Comparison of ENCODE assay signal across 2 cellular contexts in the genomic region with DNA sequence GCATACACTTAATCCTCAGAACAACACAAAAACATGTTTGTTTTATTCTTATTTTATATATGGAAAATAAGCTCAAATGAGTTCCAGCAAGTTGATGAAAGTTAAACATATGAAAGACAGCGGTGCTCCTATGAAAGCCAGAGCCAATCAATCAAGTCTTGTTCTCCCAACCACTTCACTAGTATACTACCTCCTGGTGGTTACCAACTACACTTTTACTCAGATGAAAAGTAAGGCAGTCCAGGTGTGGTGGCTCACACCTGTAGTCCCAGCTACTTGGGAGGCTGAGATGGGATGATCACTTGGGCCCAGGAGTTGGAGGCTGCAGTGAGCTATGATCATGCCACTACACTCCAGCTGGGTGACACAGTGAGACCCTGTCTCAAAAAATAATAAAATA.
TF ChIP-seq lines count a peak whose summit lies in the region.

No MANE protein-coding gene starts in this region.

TF ChIP-seq in HepG2, 621 proteins besides CTCF, POLR2A, EP300 and RAD21:
- TF ChIP-seq GTF3A (CRISPR knock-in tag; conservative IDR thresholded peaks at IDR 0.05) (no peak), CHCHD3 (CRISPR knock-in tag; IDR thresholded peaks at IDR 0.05) (no peak), FOXK2 (IDR thresholded peaks at IDR 0.05) (no peak), SP2 (CRISPR knock-in tag; IDR thresholded peaks at IDR 0.05) (no peak), PAF1 (CRISPR knock-in tag; IDR thresholded peaks at IDR 0.05) (no peak), ZNF607 (CRISPR knock-in tag; IDR thresholded peaks at IDR 0.05; ENCODE audit: borderline replicate concordance) (no peak), ZSCAN21 (CRISPR knock-in tag; IDR thresholded peaks at IDR 0.05; ENCODE audit: borderline replicate concordance) (no peak), BHLHE40 (IDR thresholded peaks at IDR 0.05; ENCODE audit: low read length) (no peak), ZNF530 (CRISPR knock-in tag; IDR thresholded peaks at IDR 0.05; ENCODE audit: low read depth) (no peak)
- TF ChIP-seq, protein P1, sequence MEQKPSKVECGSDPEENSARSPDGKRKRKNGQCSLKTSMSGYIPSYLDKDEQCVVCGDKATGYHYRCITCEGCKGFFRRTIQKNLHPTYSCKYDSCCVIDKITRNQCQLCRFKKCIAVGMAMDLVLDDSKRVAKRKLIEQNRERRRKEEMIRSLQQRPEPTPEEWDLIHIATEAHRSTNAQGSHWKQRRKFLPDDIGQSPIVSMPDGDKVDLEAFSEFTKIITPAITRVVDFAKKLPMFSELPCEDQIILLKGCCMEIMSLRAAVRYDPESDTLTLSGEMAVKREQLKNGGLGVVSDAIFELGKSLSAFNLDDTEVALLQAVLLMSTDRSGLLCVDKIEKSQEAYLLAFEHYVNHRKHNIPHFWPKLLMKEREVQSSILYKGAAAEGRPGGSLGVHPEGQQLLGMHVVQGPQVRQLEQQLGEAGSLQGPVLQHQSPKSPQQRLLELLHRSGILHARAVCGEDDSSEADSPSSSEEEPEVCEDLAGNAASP (CRISPR knock-in tag; IDR thresholded peaks at IDR 0.05; ENCODE audit: borderline replicate concordance), result no peak
- TF ChIP-seq, protein P2, sequence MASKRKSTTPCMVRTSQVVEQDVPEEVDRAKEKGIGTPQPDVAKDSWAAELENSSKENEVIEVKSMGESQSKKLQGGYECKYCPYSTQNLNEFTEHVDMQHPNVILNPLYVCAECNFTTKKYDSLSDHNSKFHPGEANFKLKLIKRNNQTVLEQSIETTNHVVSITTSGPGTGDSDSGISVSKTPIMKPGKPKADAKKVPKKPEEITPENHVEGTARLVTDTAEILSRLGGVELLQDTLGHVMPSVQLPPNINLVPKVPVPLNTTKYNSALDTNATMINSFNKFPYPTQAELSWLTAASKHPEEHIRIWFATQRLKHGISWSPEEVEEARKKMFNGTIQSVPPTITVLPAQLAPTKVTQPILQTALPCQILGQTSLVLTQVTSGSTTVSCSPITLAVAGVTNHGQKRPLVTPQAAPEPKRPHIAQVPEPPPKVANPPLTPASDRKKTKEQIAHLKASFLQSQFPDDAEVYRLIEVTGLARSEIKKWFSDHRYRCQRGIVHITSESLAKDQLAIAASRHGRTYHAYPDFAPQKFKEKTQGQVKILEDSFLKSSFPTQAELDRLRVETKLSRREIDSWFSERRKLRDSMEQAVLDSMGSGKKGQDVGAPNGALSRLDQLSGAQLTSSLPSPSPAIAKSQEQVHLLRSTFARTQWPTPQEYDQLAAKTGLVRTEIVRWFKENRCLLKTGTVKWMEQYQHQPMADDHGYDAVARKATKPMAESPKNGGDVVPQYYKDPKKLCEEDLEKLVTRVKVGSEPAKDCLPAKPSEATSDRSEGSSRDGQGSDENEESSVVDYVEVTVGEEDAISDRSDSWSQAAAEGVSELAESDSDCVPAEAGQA (IDR thresholded peaks at IDR 0.05; ENCODE audit: low read depth), result no peak
- TF ChIP-seq, protein P2 (CRISPR knock-in tag; IDR thresholded peaks at IDR 0.05; ENCODE audit: borderline replicate concordance), result no peak

TF ChIP-seq in H1, 55 proteins besides CTCF, POLR2A, EP300 and RAD21:
- TF ChIP-seq CTBP2 (IDR thresholded peaks at IDR 0.05; ENCODE audit: borderline replicate concordance, insufficient read depth, insufficient read length, low read length), result no peak
- no peak for TF ChIP-seq SP4 (IDR thresholded peaks at IDR 0.05; ENCODE audit: low read length)
- TF ChIP-seq JUN (IDR thresholded peaks at IDR 0.05; ENCODE audit: low read depth, low read length), result no peak
- TF ChIP-seq SP2 (IDR thresholded peaks at IDR 0.05; ENCODE audit: low read length), result no peak
- TF ChIP-seq SIN3A (conservative IDR thresholded peaks at IDR 0.05 in 1 of 2, IDR thresholded peaks at IDR 0.05 in 1 of 2; ENCODE audit: low read depth in 1 of 2, low read length in 2 of 2), result no peak
- no peak for TF ChIP-seq RFX5 (IDR thresholded peaks at IDR 0.05; ENCODE audit: borderline replicate concordance, low read depth, low read length)
- TF ChIP-seq, protein P3, sequence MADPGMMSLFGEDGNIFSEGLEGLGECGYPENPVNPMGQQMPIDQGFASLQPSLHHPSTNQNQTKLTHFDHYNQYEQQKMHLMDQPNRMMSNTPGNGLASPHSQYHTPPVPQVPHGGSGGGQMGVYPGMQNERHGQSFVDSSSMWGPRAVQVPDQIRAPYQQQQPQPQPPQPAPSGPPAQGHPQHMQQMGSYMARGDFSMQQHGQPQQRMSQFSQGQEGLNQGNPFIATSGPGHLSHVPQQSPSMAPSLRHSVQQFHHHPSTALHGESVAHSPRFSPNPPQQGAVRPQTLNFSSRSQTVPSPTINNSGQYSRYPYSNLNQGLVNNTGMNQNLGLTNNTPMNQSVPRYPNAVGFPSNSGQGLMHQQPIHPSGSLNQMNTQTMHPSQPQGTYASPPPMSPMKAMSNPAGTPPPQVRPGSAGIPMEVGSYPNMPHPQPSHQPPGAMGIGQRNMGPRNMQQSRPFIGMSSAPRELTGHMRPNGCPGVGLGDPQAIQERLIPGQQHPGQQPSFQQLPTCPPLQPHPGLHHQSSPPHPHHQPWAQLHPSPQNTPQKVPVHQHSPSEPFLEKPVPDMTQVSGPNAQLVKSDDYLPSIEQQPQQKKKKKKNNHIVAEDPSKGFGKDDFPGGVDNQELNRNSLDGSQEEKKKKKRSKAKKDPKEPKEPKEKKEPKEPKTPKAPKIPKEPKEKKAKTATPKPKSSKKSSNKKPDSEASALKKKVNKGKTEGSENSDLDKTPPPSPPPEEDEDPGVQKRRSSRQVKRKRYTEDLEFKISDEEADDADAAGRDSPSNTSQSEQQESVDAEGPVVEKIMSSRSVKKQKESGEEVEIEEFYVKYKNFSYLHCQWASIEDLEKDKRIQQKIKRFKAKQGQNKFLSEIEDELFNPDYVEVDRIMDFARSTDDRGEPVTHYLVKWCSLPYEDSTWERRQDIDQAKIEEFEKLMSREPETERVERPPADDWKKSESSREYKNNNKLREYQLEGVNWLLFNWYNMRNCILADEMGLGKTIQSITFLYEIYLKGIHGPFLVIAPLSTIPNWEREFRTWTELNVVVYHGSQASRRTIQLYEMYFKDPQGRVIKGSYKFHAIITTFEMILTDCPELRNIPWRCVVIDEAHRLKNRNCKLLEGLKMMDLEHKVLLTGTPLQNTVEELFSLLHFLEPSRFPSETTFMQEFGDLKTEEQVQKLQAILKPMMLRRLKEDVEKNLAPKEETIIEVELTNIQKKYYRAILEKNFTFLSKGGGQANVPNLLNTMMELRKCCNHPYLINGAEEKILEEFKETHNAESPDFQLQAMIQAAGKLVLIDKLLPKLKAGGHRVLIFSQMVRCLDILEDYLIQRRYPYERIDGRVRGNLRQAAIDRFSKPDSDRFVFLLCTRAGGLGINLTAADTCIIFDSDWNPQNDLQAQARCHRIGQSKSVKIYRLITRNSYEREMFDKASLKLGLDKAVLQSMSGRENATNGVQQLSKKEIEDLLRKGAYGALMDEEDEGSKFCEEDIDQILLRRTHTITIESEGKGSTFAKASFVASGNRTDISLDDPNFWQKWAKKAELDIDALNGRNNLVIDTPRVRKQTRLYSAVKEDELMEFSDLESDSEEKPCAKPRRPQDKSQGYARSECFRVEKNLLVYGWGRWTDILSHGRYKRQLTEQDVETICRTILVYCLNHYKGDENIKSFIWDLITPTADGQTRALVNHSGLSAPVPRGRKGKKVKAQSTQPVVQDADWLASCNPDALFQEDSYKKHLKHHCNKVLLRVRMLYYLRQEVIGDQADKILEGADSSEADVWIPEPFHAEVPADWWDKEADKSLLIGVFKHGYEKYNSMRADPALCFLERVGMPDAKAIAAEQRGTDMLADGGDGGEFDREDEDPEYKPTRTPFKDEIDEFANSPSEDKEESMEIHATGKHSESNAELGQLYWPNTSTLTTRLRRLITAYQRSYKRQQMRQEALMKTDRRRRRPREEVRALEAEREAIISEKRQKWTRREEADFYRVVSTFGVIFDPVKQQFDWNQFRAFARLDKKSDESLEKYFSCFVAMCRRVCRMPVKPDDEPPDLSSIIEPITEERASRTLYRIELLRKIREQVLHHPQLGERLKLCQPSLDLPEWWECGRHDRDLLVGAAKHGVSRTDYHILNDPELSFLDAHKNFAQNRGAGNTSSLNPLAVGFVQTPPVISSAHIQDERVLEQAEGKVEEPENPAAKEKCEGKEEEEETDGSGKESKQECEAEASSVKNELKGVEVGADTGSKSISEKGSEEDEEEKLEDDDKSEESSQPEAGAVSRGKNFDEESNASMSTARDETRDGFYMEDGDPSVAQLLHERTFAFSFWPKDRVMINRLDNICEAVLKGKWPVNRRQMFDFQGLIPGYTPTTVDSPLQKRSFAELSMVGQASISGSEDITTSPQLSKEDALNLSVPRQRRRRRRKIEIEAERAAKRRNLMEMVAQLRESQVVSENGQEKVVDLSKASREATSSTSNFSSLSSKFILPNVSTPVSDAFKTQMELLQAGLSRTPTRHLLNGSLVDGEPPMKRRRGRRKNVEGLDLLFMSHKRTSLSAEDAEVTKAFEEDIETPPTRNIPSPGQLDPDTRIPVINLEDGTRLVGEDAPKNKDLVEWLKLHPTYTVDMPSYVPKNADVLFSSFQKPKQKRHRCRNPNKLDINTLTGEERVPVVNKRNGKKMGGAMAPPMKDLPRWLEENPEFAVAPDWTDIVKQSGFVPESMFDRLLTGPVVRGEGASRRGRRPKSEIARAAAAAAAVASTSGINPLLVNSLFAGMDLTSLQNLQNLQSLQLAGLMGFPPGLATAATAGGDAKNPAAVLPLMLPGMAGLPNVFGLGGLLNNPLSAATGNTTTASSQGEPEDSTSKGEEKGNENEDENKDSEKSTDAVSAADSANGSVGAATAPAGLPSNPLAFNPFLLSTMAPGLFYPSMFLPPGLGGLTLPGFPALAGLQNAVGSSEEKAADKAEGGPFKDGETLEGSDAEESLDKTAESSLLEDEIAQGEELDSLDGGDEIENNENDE (IDR thresholded peaks at IDR 0.05; ENCODE audit: insufficient replicate concordance, low read length), result no peak
- no peak for TF ChIP-seq NANOG (IDR thresholded peaks at IDR 0.05; ENCODE audit: insufficient read depth, low read depth, low read length, poor library complexity, severe bottlenecking)
- TF ChIP-seq SIX5 (IDR thresholded peaks at IDR 0.05; ENCODE audit: low read depth, low read length), result no peak
- TF ChIP-seq SRF (IDR thresholded peaks at IDR 0.05; ENCODE audit: low read depth, low read length), result no peak
- no peak for TF ChIP-seq RBBP5 (IDR thresholded peaks at IDR 0.05; ENCODE audit: borderline replicate concordance, low read depth, low read length)
- no peak for TF ChIP-seq BRCA1 (IDR thresholded peaks at IDR 0.05; ENCODE audit: low read depth, low read length)
- TF ChIP-seq TEAD4 (IDR thresholded peaks at IDR 0.05; ENCODE audit: low read depth, low read length), result no peak
- TF ChIP-seq ZNF274 (IDR thresholded peaks at IDR 0.05; ENCODE audit: borderline replicate concordance, extremely low read depth, low read length), result no peak
- TF ChIP-seq CBX8 (IDR thresholded peaks at IDR 0.05; ENCODE audit: borderline replicate concordance, low read depth, low read length), result no peak
- no peak for TF ChIP-seq KDM1A (IDR thresholded peaks at IDR 0.05; ENCODE audit: borderline replicate concordance, low read length)
- no peak for TF ChIP-seq CBX5 (IDR thresholded peaks at IDR 0.05; ENCODE audit: low read depth, low read length)
- TF ChIP-seq GABPA (IDR thresholded peaks at IDR 0.05; ENCODE audit: borderline replicate concordance, insufficient read depth, low read length), result no peak
- TF ChIP-seq CEBPB (IDR thresholded peaks at IDR 0.05; ENCODE audit: low read depth, low read length), result no peak
